In genomic region chr2:32277674-32278475, GRCh38 we compare ENCODE assay signal across 1 cellular context.
TF ChIP-seq lines count a peak whose summit lies in the region.

TSS of gene YIPF4 (plus strand) at chr2:32277904. CDS start at chr2:32278156, 252 bp downstream.

TF ChIP-seq in GM12878, 131 proteins besides CTCF, POLR2A, EP300 and RAD21 (continued from another document):
- peak; percentile 86 for TF ChIP-seq SP1 (IDR thresholded peaks at IDR 0.05; ENCODE audit: low read depth, low read length)
- TF ChIP-seq HDGF (IDR thresholded peaks at IDR 0.05), result no peak; the same call in 1 of the 2 replicates
- TF ChIP-seq IRF5 (IDR thresholded peaks at IDR 0.05; ENCODE audit: borderline replicate concordance), result no peak
- TF ChIP-seq ZNF217 (IDR thresholded peaks at IDR 0.05), result no peak
- no peak for TF ChIP-seq ZBED1 (IDR thresholded peaks at IDR 0.05; ENCODE audit: borderline replicate concordance)
- TF ChIP-seq TAF1 (IDR thresholded peaks at IDR 0.05; ENCODE audit: borderline replicate concordance, low read depth, low read length), result peak; percentile 74; the same call in 1 of the 2 replicates
- no peak for TF ChIP-seq POLR2AphosphoS2 (IDR thresholded peaks at IDR 0.05; ENCODE audit: low read depth, low read length)
- TF ChIP-seq PAX5 (IDR thresholded peaks at IDR 0.05; ENCODE audit: borderline replicate concordance, low read depth, low read length), result no peak
- TF ChIP-seq GABPA (IDR thresholded peaks at IDR 0.05; ENCODE audit: low read depth), result peak; percentile 92
- peak; percentile 61; the same call in 1 of the 2 replicates for TF ChIP-seq CREM (IDR thresholded peaks at IDR 0.05; ENCODE audit: low read depth)
- no peak for TF ChIP-seq BMI1 (IDR thresholded peaks at IDR 0.05; ENCODE audit: borderline replicate concordance)
- no peak for TF ChIP-seq USF2 (IDR thresholded peaks at IDR 0.05; ENCODE audit: borderline replicate concordance, low read depth, low read length)
- no peak for TF ChIP-seq PBX3 (IDR thresholded peaks at IDR 0.05; ENCODE audit: insufficient replicate concordance, low read depth, low read length)
- peak; percentile 59; the same call in 1 of the 2 replicates for TF ChIP-seq BACH1 (IDR thresholded peaks at IDR 0.05; ENCODE audit: borderline replicate concordance)
- TF ChIP-seq CREB1 (IDR thresholded peaks at IDR 0.05; ENCODE audit: low read depth), result 0 out of 2 replicates have a peak, but pooled peaks have one; percentile 11
- no peak for TF ChIP-seq CBX3 (IDR thresholded peaks at IDR 0.05; ENCODE audit: borderline replicate concordance, low read depth)
- TF ChIP-seq ZBTB11 (CRISPR knock-in tag; IDR thresholded peaks at IDR 0.05), result no peak
- no peak for TF ChIP-seq CHD4 (IDR thresholded peaks at IDR 0.05)
- TF ChIP-seq SMAD5 (IDR thresholded peaks at IDR 0.05; ENCODE audit: low read depth), result peak; percentile 30; the same call in 1 of the 2 replicates
- TF ChIP-seq EED (IDR thresholded peaks at IDR 0.05; ENCODE audit: low read depth), result no peak
- peak; percentile 80 for TF ChIP-seq SREBF2 (IDR thresholded peaks at IDR 0.05; ENCODE audit: low read length)
- no peak for TF ChIP-seq KDM1A (IDR thresholded peaks at IDR 0.05; ENCODE audit: borderline replicate concordance)
- peak; percentile 77; the same call in 1 of the 2 replicates for TF ChIP-seq ZNF687 (IDR thresholded peaks at IDR 0.05)
- no peak for TF ChIP-seq NFIC (IDR thresholded peaks at IDR 0.05; ENCODE audit: low read depth, low read length)
- TF ChIP-seq NR2C1 (IDR thresholded peaks at IDR 0.05), result peak; percentile 66
- TF ChIP-seq NR2F1 (conservative IDR thresholded peaks at IDR 0.05), result peak; percentile 66; the same call in 1 of the 2 replicates
- TF ChIP-seq SPI1 (IDR thresholded peaks at IDR 0.05; ENCODE audit: borderline replicate concordance, insufficient read depth, low read depth, low read length), result 0 out of 2 replicates have a peak, but pooled peaks have one; percentile 13
- no peak for TF ChIP-seq HDAC6 (IDR thresholded peaks at IDR 0.05; ENCODE audit: unreplicated experiment)
- TF ChIP-seq SKIL (IDR thresholded peaks at IDR 0.05; ENCODE audit: low read depth, poor library complexity, severe bottlenecking), result no peak
- TF ChIP-seq SREBF1 (IDR thresholded peaks at IDR 0.05; ENCODE audit: low read length), result no peak
- no peak for TF ChIP-seq SIN3A (IDR thresholded peaks at IDR 0.05; ENCODE audit: low read depth, low read length)
- 0 out of 2 replicates have a peak, but pooled peaks have one; percentile 3 for TF ChIP-seq JUNB (IDR thresholded peaks at IDR 0.05)
- TF ChIP-seq BRCA1 (IDR thresholded peaks at IDR 0.05; ENCODE audit: low read depth, low read length), result no peak
- no peak; the same call in 1 of the 2 replicates for TF ChIP-seq NBN (IDR thresholded peaks at IDR 0.05)
- no peak for TF ChIP-seq BCLAF1 (IDR thresholded peaks at IDR 0.05)
- no peak for TF ChIP-seq PRDM15 (CRISPR knock-in tag; IDR thresholded peaks at IDR 0.05)
- no peak for TF ChIP-seq PAX8 (IDR thresholded peaks at IDR 0.05)
- 0 out of 2 replicates have a peak, but pooled peaks have one; percentile 38 for TF ChIP-seq STAT1 (conservative IDR thresholded peaks at IDR 0.05)
- no peak for TF ChIP-seq FOXM1 (IDR thresholded peaks at IDR 0.05; ENCODE audit: low read depth, low read length)
